Comparison of ENCODE assay signal across 8 cellular contexts in the genomic region with DNA sequence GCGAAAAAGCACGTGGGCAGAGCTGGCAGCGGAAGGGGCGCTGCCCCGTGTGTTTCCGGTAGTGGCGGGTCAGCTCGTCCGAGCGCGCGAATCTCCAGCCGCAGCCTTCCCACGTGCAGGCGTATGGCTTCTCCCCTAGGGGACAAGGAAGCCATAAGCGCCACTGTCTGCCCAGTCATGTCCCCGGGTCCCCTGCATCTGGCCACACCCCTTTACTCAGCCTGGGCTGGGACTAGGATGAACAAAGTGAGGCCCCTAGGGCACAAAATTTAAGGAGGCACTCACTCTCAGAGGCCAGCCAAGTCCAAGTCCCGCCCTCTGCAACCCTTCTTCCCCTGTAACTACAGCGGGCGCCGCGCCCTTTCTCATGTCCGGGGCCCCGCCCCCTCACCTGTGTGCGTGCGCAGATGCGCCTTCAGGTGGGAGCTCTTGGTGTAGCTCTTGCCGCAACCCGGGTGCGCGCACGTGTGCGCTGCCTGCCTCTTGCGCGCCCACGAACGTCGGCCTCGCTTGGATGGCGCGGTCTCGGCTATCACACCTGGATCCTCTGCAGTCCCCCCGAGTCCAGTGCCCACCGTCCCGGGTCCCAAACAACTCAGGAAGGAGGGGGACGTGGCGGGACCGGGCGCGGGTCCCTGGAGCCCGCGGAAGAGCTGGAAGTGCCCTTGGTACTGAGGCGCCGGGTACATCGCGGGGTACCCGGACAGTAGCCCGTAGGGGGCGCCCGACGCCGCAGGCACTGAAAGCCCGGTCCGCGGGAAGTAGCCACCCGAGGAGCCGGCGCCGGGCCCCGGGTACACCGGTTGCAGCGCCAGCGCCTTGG. TPM values are rescaled to one million over a fixed set of nuclear protein-coding genes. Genes with fewer than 3 reads are reported as not detected.
A peak's percentile ranks its signal among the peaks of the same experiment; 100 is the strongest.
DNase-seq lines count a peak whose midpoint lies in the region; ATAC-seq and TF ChIP-seq lines count a peak whose summit lies in the region.

No MANE protein-coding gene starts in this region.

- H3K36me3 ChIP-seq in duodenal mucosa (ENCODE audit: control insufficient read depth in 1 of 2, insufficient read depth in 2 of 2, low read length in 2 of 2), result no peaks in the 10 kb centered on the region

- no peak for ATAC-seq in HG03469 (IDR thresholded peaks at IDR 0.05; ENCODE audit: unreplicated experiment)
- ATAC-seq in HG03460 (IDR thresholded peaks at IDR 0.05; ENCODE audit: unreplicated experiment), result no peak

- peaks cover 8 to 13% of the 10 kb centered on the region in 2 donors for H3K9me3 ChIP-seq in duodenal mucosa (ENCODE audit: control insufficient read depth in 1 of 2, low read length in 2 of 2)

- H3K27me3 ChIP-seq in duodenal mucosa (ENCODE audit: control insufficient read depth in 1 of 2, insufficient read depth in 2 of 2, low read length in 2 of 2), result no peaks in the 10 kb centered on the region

- H3K4me1 ChIP-seq in duodenal mucosa (ENCODE audit: control insufficient read depth in 1 of 2, insufficient read depth in 2 of 2, low read length in 2 of 2), result peaks cover 0 to 18% of the 10 kb centered on the region in 2 donors

- peak; percentile 93 for DNase-seq in NCI-H2171 treated with DMSO at 0.1 percent for 48 hours (lab: John Stamatoyannopoulos, UW)
- peak; percentile 83 to 86 for DNase-seq in activated CD4-positive, alpha-beta T cell treated with anti-CD3 and anti-CD28 coated beads, Interleukin-2, amount 50 U/mL, for 4 hours
- peak; percentile 47 to 67 for DNase-seq in lung microvascular endothelial cell (ENCODE audit: low read depth in 2 of 2)
- DNase-seq in stimulated activated CD8-positive, alpha-beta memory T cell treated with anti-CD3 and anti-CD28 coated beads, Interleukin-15, amount 100 ng/mL, for 4 hours (ENCODE audit: low read depth in 2 of 2), result peak; percentile 66 to 79

- in situ Hi-C loops in GM18951 (cut with MboI; ENCODE audit: low sequenced_read_pairs, unreplicated experiment), result no loop called here

- peak overlapping the region; percentile 61 to 67 for H3K4me3 ChIP-seq in duodenal mucosa (ENCODE audit: low read depth in 1 of 2, low read length in 2 of 2)

- H3K9ac ChIP-seq in duodenal mucosa (ENCODE audit: low read depth in 1 of 2, low read length in 2 of 2), result peak overlapping the region; percentile 6 to 38

- H3K27ac ChIP-seq in duodenal mucosa (ENCODE audit: low read depth, low read length), result no peak overlapping the region

- TF ChIP-seq POLR2A in GM18951 (IDR thresholded peaks at IDR 0.05; ENCODE audit: extremely low read depth, insufficient read depth, insufficient read length), result peak; percentile 46

RNA-seq across cellular contexts. Expression of a gene that starts 1.9 kb away (rescaled TPM):
- total RNA-seq in lung microvascular endothelial cell, result not detected in 2 replicates

RNA-seq across cellular contexts. Expression of a gene that starts 3.9 kb away (rescaled TPM):
- 22.0 and 23.6 TPM in 2 replicates for total RNA-seq in lung microvascular endothelial cell

RNA-seq across cellular contexts. Expression of a gene that starts 5.8 kb away (rescaled TPM):
- total RNA-seq in lung microvascular endothelial cell, result 13.7 and 17.3 TPM in 2 replicates

RNA-seq across cellular contexts. Expression of a gene that starts 34.0 kb away (rescaled TPM):
- under 0.01 and 0.20 TPM in 2 replicates for total RNA-seq in lung microvascular endothelial cell

RNA-seq across cellular contexts. Expression of a gene that starts 46.8 kb away (rescaled TPM):
- total RNA-seq in lung microvascular endothelial cell, result 0.44 and 0.60 TPM in 2 replicates
